In genomic region chrX:132407704-132408103, GRCh38 we compare ENCODE assay signal across 14 cellular contexts.
"Had no signal": no experiment of that assay in that cellular context is flagged by ENCODE, and none has a peak within 500 bp of the region (broad histone marks: within the 10 kb centered on the region; RNA-seq: fewer than 3 reads in every experiment).

No MANE protein-coding gene starts in this region.

- H3K4me3 ChIP-seq: ascending aorta, esophagus squamous epithelium, heart right ventricle, left lung had no signal

- H3K9me3 ChIP-seq: ascending aorta, esophagus squamous epithelium, heart right ventricle, left lung had no signal

- H3K36me3 ChIP-seq: ascending aorta, esophagus squamous epithelium, heart right ventricle, left lung had no signal

- H3K4me1 ChIP-seq: ascending aorta, heart right ventricle, left lung had no signal

- H3K27me3 ChIP-seq: ascending aorta, esophagus squamous epithelium, left lung had no signal

- H3K9me3 Mint-ChIP-seq: activated naive CD8-positive, alpha-beta T cell treated with anti-CD3 and anti-CD28 coated beads, Interleukin-2, amount 50 U/mL, for 24 hours; stimulated activated effector memory CD8-positive, alpha-beta T cell treated with anti-CD3 and anti-CD28 coated beads, Interleukin-12 subunit alpha, Interleukin-12 subunit beta, amount 100 ng/mL, for 72 hours; T-helper 2 cell treated with Interferon-gamma antibody and Interleukin-4, amounts not matched to agents 5 μg/mL and 100 μg/mL, for 36 hours; type B pancreatic cell had no signal

- H3K27me3 Mint-ChIP-seq: activated naive CD8-positive, alpha-beta T cell treated with anti-CD3 and anti-CD28 coated beads, Interleukin-2, amount 50 U/mL, for 24 hours had no signal

- H3K36me3 Mint-ChIP-seq: stimulated activated effector memory CD8-positive, alpha-beta T cell treated with anti-CD3 and anti-CD28 coated beads, Interleukin-12 subunit alpha, Interleukin-12 subunit beta, amount 100 ng/mL, for 72 hours had no signal

- ATAC-seq: activated naive CD8-positive, alpha-beta T cell treated with anti-CD3 and anti-CD28 coated beads, Interleukin-2, amount 50 U/mL, for 24 hours; heart right ventricle; left lung; stimulated activated effector memory CD8-positive, alpha-beta T cell treated with anti-CD3 and anti-CD28 coated beads, Interleukin-12 subunit alpha, Interleukin-12 subunit beta, amount 100 ng/mL, for 72 hours had no signal

- H3K4me3 Mint-ChIP-seq: activated naive CD8-positive, alpha-beta T cell treated with anti-CD3 and anti-CD28 coated beads, Interleukin-2, amount 50 U/mL, for 24 hours; stimulated activated effector memory CD8-positive, alpha-beta T cell treated with anti-CD3 and anti-CD28 coated beads, Interleukin-12 subunit alpha, Interleukin-12 subunit beta, amount 100 ng/mL, for 72 hours; T-helper 2 cell treated with Interferon-gamma antibody and Interleukin-4, amounts not matched to agents 5 μg/mL and 100 μg/mL, for 36 hours; type B pancreatic cell had no signal

- H3K27ac Mint-ChIP-seq: activated naive CD8-positive, alpha-beta T cell treated with anti-CD3 and anti-CD28 coated beads, Interleukin-2, amount 50 U/mL, for 24 hours; stimulated activated effector memory CD8-positive, alpha-beta T cell treated with anti-CD3 and anti-CD28 coated beads, Interleukin-12 subunit alpha, Interleukin-12 subunit beta, amount 100 ng/mL, for 72 hours; T-helper 2 cell treated with Interferon-gamma antibody and Interleukin-4, amounts not matched to agents 5 μg/mL and 100 μg/mL, for 36 hours; type B pancreatic cell had no signal

- DNase-seq: activated CD4-positive, alpha-beta T cell treated with anti-CD3 and anti-CD28 coated beads for 1 hour; activated CD4-positive, alpha-beta T cell treated with anti-CD3 and anti-CD28 coated beads, Interleukin-2, amount 50 U/mL, for 48 hours; activated naive CD4-positive, alpha-beta T cell; activated naive CD8-positive, alpha-beta T cell treated with anti-CD3 and anti-CD28 coated beads, Interleukin-2, amount 50 U/mL, for 24 hours; esophagus squamous epithelium; foreskin melanocyte; heart right ventricle; islet precursor cell; left lung; posterior cingulate gyrus had no signal

- H3K27ac ChIP-seq: ascending aorta, esophagus squamous epithelium, heart right ventricle, left lung had no signal
